Comparison of ENCODE assay signal across 28 cellular contexts in genomic region chr17:17077101-17077500, GRCh38. TPM values are rescaled to one million over a fixed set of nuclear protein-coding genes. Genes with fewer than 3 reads are reported as not detected.
DNase-seq lines count a peak whose midpoint lies in the region; ATAC-seq and TF ChIP-seq lines count a peak whose summit lies in the region.
"Had no signal": no experiment of that assay in that cellular context is flagged by ENCODE, and none has a peak within 500 bp of the region (broad histone marks: within the 10 kb centered on the region; RNA-seq: fewer than 3 reads in every experiment).

No MANE protein-coding gene starts in this region.

- intact Hi-C loops in lower lobe of right lung (cut with DNase I) (no loop called here), transverse colon (cut with DNase I; ENCODE audit: low total_unique reads) (no loop called here)

- TF ChIP-seq POLR2A in transverse colon (IDR thresholded peaks at IDR 0.05), result no peak

- H3K36me3 Mint-ChIP-seq in brain, result peaks cover 36% of the 10 kb centered on the region

- DNase-seq in activated effector memory CD4-positive, alpha-beta T cell treated with anti-CD3 and anti-CD28 coated beads, Interleukin-2, amount 50 U/mL, for 16 hours, result peak; percentile 36
- DNase-seq in activated effector memory CD4-positive, alpha-beta T cell treated with Interleukin-2 at 50 U/mL for 16 hours, result no peak
- DNase-seq in lower lobe of right lung (peak; percentile 3), transverse colon (peak; percentile 4), D341Med (ENCODE audit: low spot score) (no peak), NCI-H146 (lab: John Stamatoyannopoulos, UW) (no peak)
- DNase-seq: activated CD4-positive, CD25-positive, alpha-beta regulatory T cell; activated gamma-delta T cell treated with Interleukin-2 at 50 U/mL for 16 hours; activated naive CD8-positive, alpha-beta T cell treated with anti-CD3 and anti-CD28 coated beads, Interleukin-2, amount 10 ng/mL, durations not matched to agents 7 days and 5 days; activated T-cell treated with anti-CD3 and anti-CD28 coated beads, Interleukin-2, amount 50 U/mL, for 24 hours; effector memory CD4-positive, alpha-beta T cell; KBM-7; kidney glomerular epithelial cell; NCI-H1092 treated with DMSO at 0.1 percent for 48 hours; NCI-H187 treated with DMSO at 0.1 percent for 48 hours; NCI-H2171; NCI-H510A; stimulated activated CD4-positive, alpha-beta T cell treated with anti-CD3 and anti-CD28 coated beads, Interleukin-2, amount 100 ng/mL, for 48 hours; T-cell had no signal

- H3K9me3 ChIP-seq in lower lobe of right lung (no peaks in the 10 kb centered on the region), transverse colon (no peaks in the 10 kb centered on the region)
- H3K9me3 ChIP-seq: right atrium auricular region had no signal

- no peaks in the 10 kb centered on the region for H3K27me3 ChIP-seq in lower lobe of right lung (ENCODE audit: low read depth)
- H3K27me3 ChIP-seq in transverse colon, result no peaks in the 10 kb centered on the region
- H3K27me3 ChIP-seq: cardiac muscle cell, right atrium auricular region had no signal

- H3K36me3 ChIP-seq in lower lobe of right lung (peaks cover 39% of the 10 kb centered on the region), transverse colon (no peaks in the 10 kb centered on the region)

- no peak overlapping the region for H3K4me3 ChIP-seq in lower lobe of right lung
- no peak overlapping the region for H3K4me3 ChIP-seq in transverse colon
- H3K4me3 ChIP-seq: cardiac muscle cell, coronary artery, GM23338, right atrium auricular region had no signal

- peaks cover 78% of the 10 kb centered on the region for H3K4me1 Mint-ChIP-seq in brain
- H3K4me1 Mint-ChIP-seq: GM23338 had no signal

- 90% methylated on average over 6 of the region's 6 CpGs; no CpG with 5 or more reads in 1 of the 2 donors for WGBS in transverse colon (ENCODE audit: low coverage in 1 of 2), 2 donors

- no peak for TF ChIP-seq EP300 in transverse colon (IDR thresholded peaks at IDR 0.05; ENCODE audit: low read depth)

- TF ChIP-seq CTCF in brain (conservative IDR thresholded peaks at IDR 0.05), result no peak
- no peak for TF ChIP-seq CTCF in lower lobe of right lung (IDR thresholded peaks at IDR 0.05)
- no peak for TF ChIP-seq CTCF in transverse colon (IDR thresholded peaks at IDR 0.05)

- H3K27ac ChIP-seq in lower lobe of right lung (no peak overlapping the region), transverse colon (peak overlapping the region in 1 of 4 donors; percentile 54)
- H3K27ac ChIP-seq: 22Rv1, cardiac muscle cell, parathyroid adenoma, right atrium auricular region had no signal

- H3K4me1 ChIP-seq in lower lobe of right lung, result peaks cover 92% of the 10 kb centered on the region
- H3K4me1 ChIP-seq in transverse colon, result peaks cover 44 to 86% (median 59%) of the 10 kb centered on the region in 4 donors
- H3K4me1 ChIP-seq: parathyroid adenoma had no signal

- no peak overlapping the region for H3K4me3 Mint-ChIP-seq in brain
- H3K4me3 Mint-ChIP-seq: activated naive CD8-positive, alpha-beta T cell treated with anti-CD3 and anti-CD28 coated beads, Interleukin-2, amount 10 ng/mL, durations not matched to agents 7 days and 5 days; activated T-cell treated with anti-CD3 and anti-CD28 coated beads, Interleukin-2, amount 50 U/mL, for 24 hours; GM23338; T-cell had no signal

- H3K9me3 Mint-ChIP-seq in brain, result no peaks in the 10 kb centered on the region
- H3K9me3 Mint-ChIP-seq: activated naive CD8-positive, alpha-beta T cell treated with anti-CD3 and anti-CD28 coated beads, Interleukin-2, amount 10 ng/mL, durations not matched to agents 7 days and 5 days; activated T-cell treated with anti-CD3 and anti-CD28 coated beads, Interleukin-2, amount 50 U/mL, for 24 hours; GM23338; T-cell had no signal

- H3K27me3 Mint-ChIP-seq in brain, result peaks cover 3% of the 10 kb centered on the region
- H3K27me3 Mint-ChIP-seq: activated naive CD8-positive, alpha-beta T cell treated with anti-CD3 and anti-CD28 coated beads, Interleukin-2, amount 10 ng/mL, durations not matched to agents 7 days and 5 days; activated T-cell treated with anti-CD3 and anti-CD28 coated beads, Interleukin-2, amount 50 U/mL, for 24 hours; T-cell had no signal

- peak overlapping the region in 3 of 5 experiments; percentile 33 to 69 (median 35) for H3K27ac Mint-ChIP-seq in brain
- H3K27ac Mint-ChIP-seq: activated naive CD8-positive, alpha-beta T cell treated with anti-CD3 and anti-CD28 coated beads, Interleukin-2, amount 10 ng/mL, durations not matched to agents 7 days and 5 days; activated T-cell treated with anti-CD3 and anti-CD28 coated beads, Interleukin-2, amount 50 U/mL, for 24 hours; GM23338; T-cell had no signal

- in situ Hi-C loops in transverse colon (cut with MboI; ENCODE audit: low pct_ligation_motif_present in 1 of 4, low pct_unique_long_range_greater_than_20kb in 1 of 4, low sequenced_read_pairs in 3 of 4), result no loop called here

- ATAC-seq in lower lobe of right lung, result no peak
- ATAC-seq in HG03175 (IDR thresholded peaks at IDR 0.05; ENCODE audit: unreplicated experiment), result no peak
- ATAC-seq: esophagus mucosa, GM23338, T-cell had no signal

RNA-seq across cellular contexts. Expression of gene MPRIP, which starts 34.8 kb away (rescaled TPM):
- polyA plus RNA-seq in brain (ENCODE audit: insufficient read depth, low read depth, low replicate concordance), result 123 TPM
- total RNA-seq in lower lobe of right lung (232 TPM), transverse colon (100 to 1,000 TPM; 124 to 368 (median 158) TPM)

Comparison
In these comparisons a context has a peak if more than half of its experiments do, and no peak if none do; other contexts are left out.
1. DNase-seq: peak in activated effector memory CD4-positive, alpha-beta T cell treated with anti-CD3 and anti-CD28 coated beads, Interleukin-2, amount 50 U/mL, for 16 hours (single experiment), lower lobe of right lung (single experiment) and transverse colon (single experiment); none in activated effector memory CD4-positive, alpha-beta T cell treated with Interleukin-2 at 50 U/mL for 16 hours (single experiment), D341Med (single experiment) and NCI-H146 (single experiment).